Comparison of ENCODE assay signal across 9 cellular contexts in genomic region chr7:44978511-44979366, GRCh38. TPM values are rescaled to one million over a fixed set of nuclear protein-coding genes. Genes with fewer than 3 reads are reported as not detected.
A peak's percentile ranks its signal among the peaks of the same experiment; 100 is the strongest.
DNase-seq lines count a peak whose midpoint lies in the region; ATAC-seq and TF ChIP-seq lines count a peak whose summit lies in the region.
"Had no signal": no experiment of that assay in that cellular context is flagged by ENCODE, and none has a peak within 500 bp of the region (broad histone marks: within the 10 kb centered on the region; RNA-seq: fewer than 3 reads in every experiment).

Gene MYO1G (minus strand): TSS chr7:44979015. CDS start chr7:44978961, 54 bp downstream.

- H3K27me3 ChIP-seq in mononuclear cell (ENCODE audit: insufficient read depth, low read length) = no peaks in the 10 kb centered on the region

- H3K9me3 ChIP-seq in mononuclear cell (ENCODE audit: low read depth, low read length) = no peaks in the 10 kb centered on the region

- peaks cover 69% of the 10 kb centered on the region for H3K4me1 ChIP-seq in mononuclear cell (ENCODE audit: insufficient read depth, low read length)

- DNase-seq in activated effector memory CD4-positive, alpha-beta T cell treated with anti-CD3 and anti-CD28 coated beads, Interleukin-2, amount 50 U/mL, for 16 hours = peak; percentile 94
- DNase-seq in stimulated activated naive CD4-positive, alpha-beta T cell (lab: John Stamatoyannopoulos, UW) = peak; percentile 61 to 87 (median 79)
- no peak for DNase-seq in kidney glomerular epithelial cell (lab: John Stamatoyannopoulos, UW)
- no peak for DNase-seq in GM19238 (ENCODE audit: insufficient read length, low spot score)

- H3K4me3 ChIP-seq in mononuclear cell (ENCODE audit: low read length) = peak within 1 kb of the TSS; percentile 60

- peak; percentile 65 for TF ChIP-seq POLR2A in GM15510 (IDR thresholded peaks at IDR 0.05; ENCODE audit: borderline replicate concordance, extremely low read depth, insufficient read length)
- peak; percentile 56 for TF ChIP-seq POLR2A in Raji (IDR thresholded peaks at IDR 0.05; ENCODE audit: insufficient read depth, low read depth, low read length)

- peak; percentile 57 for ATAC-seq in HG02763 (IDR thresholded peaks at IDR 0.05; ENCODE audit: unreplicated experiment)

RNA-seq across cellular contexts. Expression of gene MYO1G, which starts in this region (rescaled TPM):
- 180 TPM for total RNA-seq in mononuclear cell
- total RNA-seq: LHCN-M2 had no signal

Comparison
In these comparisons a context has a peak if more than half of its experiments do, and no peak if none do; other contexts are left out.
1. DNase-seq: peak in activated effector memory CD4-positive, alpha-beta T cell treated with anti-CD3 and anti-CD28 coated beads, Interleukin-2, amount 50 U/mL, for 16 hours (single experiment) and stimulated activated naive CD4-positive, alpha-beta T cell (6 of 6); none in kidney glomerular epithelial cell (single experiment) and GM19238 (single experiment).